Comparison of ENCODE assay signal across 21 cellular contexts in genomic region chr2:240389302-240389805, GRCh38.
"Had no signal": no experiment of that assay in that cellular context is flagged by ENCODE, and none has a peak within 500 bp of the region (broad histone marks: within the 10 kb centered on the region; RNA-seq: fewer than 3 reads in every experiment).

No MANE protein-coding gene starts in this region.

- H3K27ac Mint-ChIP-seq: activated CD4-positive, alpha-beta memory T cell treated with anti-CD3 and anti-CD28 coated beads, Interleukin-2, amount 10 ng/mL, durations not matched to agents 7 days and 5 days; activated naive CD8-positive, alpha-beta T cell; WTC11 had no signal

- DNase-seq: activated CD4-positive, alpha-beta memory T cell treated with anti-CD3 and anti-CD28 coated beads, Interleukin-2, amount 10 ng/mL, durations not matched to agents 7 days and 5 days; activated CD4-positive, alpha-beta T cell treated with anti-CD3 and anti-CD28 coated beads for 4 hours; activated CD8-positive, alpha-beta memory T cell treated with anti-CD3 and anti-CD28 coated beads, Interleukin-2, amount 50 U/mL, for 4 hours; activated effector memory CD4-positive, alpha-beta T cell treated with anti-CD3 and anti-CD28 coated beads, Interleukin-2, amount 50 U/mL, for 16 hours; activated T-cell treated with anti-CD3 and anti-CD28 coated beads, Interleukin-2, amount 50 U/mL, for 48 hours; amniotic stem cell; effector CD4-positive, alpha-beta T cell; retina; stimulated activated CD4-positive, alpha-beta T cell treated with anti-CD3 and anti-CD28 coated beads, Interleukin-15, amount 100 ng/mL, for 24 hours; stimulated activated CD4-positive, alpha-beta T cell treated with anti-CD3 and anti-CD28 coated beads, Interleukin-4, amount 100 ng/mL, for 24 hours; stimulated activated naive CD4-positive, alpha-beta T cell; substantia nigra had no signal

- H3K27ac ChIP-seq: coronary artery, esophagus muscularis mucosa, neutrophil had no signal

- H3K4me3 Mint-ChIP-seq: activated CD4-positive, alpha-beta memory T cell treated with anti-CD3 and anti-CD28 coated beads, Interleukin-2, amount 10 ng/mL, durations not matched to agents 7 days and 5 days; activated naive CD8-positive, alpha-beta T cell; brain; central memory CD8-positive, alpha-beta T cell; mesothelial cell of epicardium; WTC11 had no signal

- H3K36me3 ChIP-seq: esophagus muscularis mucosa, neutrophil, tibial nerve had no signal

- H3K4me1 Mint-ChIP-seq: central memory CD8-positive, alpha-beta T cell had no signal

- H3K4me3 ChIP-seq: coronary artery, esophagus muscularis mucosa, tibial nerve had no signal

- H3K27me3 Mint-ChIP-seq: activated CD4-positive, alpha-beta memory T cell treated with anti-CD3 and anti-CD28 coated beads, Interleukin-2, amount 10 ng/mL, durations not matched to agents 7 days and 5 days; activated naive CD8-positive, alpha-beta T cell had no signal

- H3K27me3 ChIP-seq: esophagus muscularis mucosa, neutrophil, tibial nerve had no signal

- H3K36me3 Mint-ChIP-seq: activated naive CD8-positive, alpha-beta T cell; brain; mesothelial cell of epicardium; WTC11 had no signal

- H3K9me3 Mint-ChIP-seq: activated CD4-positive, alpha-beta memory T cell treated with anti-CD3 and anti-CD28 coated beads, Interleukin-2, amount 10 ng/mL, durations not matched to agents 7 days and 5 days; central memory CD8-positive, alpha-beta T cell; mesothelial cell of epicardium; WTC11 had no signal

- ATAC-seq: WTC11 had no signal

- H3K9me3 ChIP-seq: esophagus muscularis mucosa, neutrophil, tibial nerve had no signal
